In genomic region chr1:213761845-213762407, GRCh38 we compare ENCODE assay signal across 13 cellular contexts.
DNase-seq lines count a peak whose midpoint lies in the region.
"Had no signal": no experiment of that assay in that cellular context is flagged by ENCODE, and none has a peak within 500 bp of the region (broad histone marks: within the 10 kb centered on the region; RNA-seq: fewer than 3 reads in every experiment).

No MANE protein-coding gene starts in this region.

- no peaks in the 10 kb centered on the region for H3K36me3 Mint-ChIP-seq in activated naive CD4-positive, alpha-beta T cell treated with anti-CD3 and anti-CD28 coated beads for 36 hours (ENCODE audit: low read depth)
- H3K36me3 Mint-ChIP-seq: CD8-positive, alpha-beta memory T cell had no signal

- peak overlapping the region; percentile 22 for H3K4me3 Mint-ChIP-seq in activated naive CD4-positive, alpha-beta T cell treated with anti-CD3 and anti-CD28 coated beads for 36 hours
- H3K4me3 Mint-ChIP-seq: activated B cell treated with CpG ODN at 0.5 μM for 24 hours; CD8-positive, alpha-beta memory T cell; naive B cell had no signal

- intact Hi-C loops in activated naive CD4-positive, alpha-beta T cell treated with anti-CD3 and anti-CD28 coated beads for 36 hours (cut with micrococcal nuclease) = loop anchor here (1.0 to 5.0 kb wide), 5 partner anchors 90 to 517 kb away; partner anchors contain the start of gene PROX1

- CTCF ChIA-PET in activated naive CD4-positive, alpha-beta T cell treated with anti-CD3 and anti-CD28 coated beads for 36 hours (lab: Charles Lee) = no interaction called here

- DNase-seq in EL (peak; percentile 1), T follicular helper cell (ENCODE audit: low read depth) (peak; percentile 4), NCI-H2171 treated with DMSO at 0.1 percent for 48 hours (lab: John Stamatoyannopoulos, UW) (no peak), G401 (ENCODE audit: low spot score) (no peak), NCI-H1694 treated with DMSO at 0.1 percent for 48 hours (lab: John Stamatoyannopoulos, UW) (no peak), amniotic stem cell (lab: John Stamatoyannopoulos, UW) (no peak)
- peak; percentile 81 for DNase-seq in activated naive CD4-positive, alpha-beta T cell treated with anti-CD3 and anti-CD28 coated beads for 36 hours
- peak; percentile 50 for DNase-seq in stimulated activated CD4-positive, alpha-beta T cell treated with anti-CD3 and anti-CD28 coated beads, Interleukin-15, amount 100 ng/mL, for 24 hours
- DNase-seq: activated B cell treated with CpG ODN at 0.5 μM for 24 hours; MV-4-11; naive B cell; NK-92 treated with Interleukin-12 subunit alpha and Interleukin-12 subunit beta, amount 100 ng/mL, for 24 hours had no signal

- peaks cover 17% of the 10 kb centered on the region for H3K4me1 Mint-ChIP-seq in activated naive CD4-positive, alpha-beta T cell treated with anti-CD3 and anti-CD28 coated beads for 36 hours (ENCODE audit: low read depth)
- H3K4me1 Mint-ChIP-seq: activated B cell treated with CpG ODN at 0.5 μM for 24 hours; CD8-positive, alpha-beta memory T cell; naive B cell had no signal

- in situ Hi-C loops in G401 (cut with HindIII; ENCODE audit: low sequenced_read_pairs) = no loop called here

- H3K27ac Mint-ChIP-seq in activated naive CD4-positive, alpha-beta T cell treated with anti-CD3 and anti-CD28 coated beads for 36 hours = peak overlapping the region; percentile 83
- H3K27ac Mint-ChIP-seq: activated B cell treated with CpG ODN at 0.5 μM for 24 hours; CD8-positive, alpha-beta memory T cell; naive B cell had no signal

- no peaks in the 10 kb centered on the region for H3K9me3 Mint-ChIP-seq in activated naive CD4-positive, alpha-beta T cell treated with anti-CD3 and anti-CD28 coated beads for 36 hours

- no peaks in the 10 kb centered on the region for H3K27me3 Mint-ChIP-seq in activated naive CD4-positive, alpha-beta T cell treated with anti-CD3 and anti-CD28 coated beads for 36 hours (ENCODE audit: low read depth)
- H3K27me3 Mint-ChIP-seq: activated B cell treated with CpG ODN at 0.5 μM for 24 hours had no signal

Comparison
In these comparisons a context has a peak if more than half of its experiments do, and no peak if none do; other contexts are left out.
1. DNase-seq: peak in EL (single experiment), T follicular helper cell (single experiment), activated naive CD4-positive, alpha-beta T cell treated with anti-CD3 and anti-CD28 coated beads for 36 hours (single experiment) and stimulated activated CD4-positive, alpha-beta T cell treated with anti-CD3 and anti-CD28 coated beads, Interleukin-15, amount 100 ng/mL, for 24 hours (single experiment); none in NCI-H2171 treated with DMSO at 0.1 percent for 48 hours (single experiment), G401 (single experiment), NCI-H1694 treated with DMSO at 0.1 percent for 48 hours (single experiment) and amniotic stem cell (single experiment).